Comparison of ENCODE assay signal across 8 cellular contexts in genomic region chr10:73908853-73909611, GRCh38. TPM values are rescaled to one million over a fixed set of nuclear protein-coding genes. Genes with fewer than 3 reads are reported as not detected.
A peak's percentile ranks its signal among the peaks of the same experiment; 100 is the strongest.
DNase-seq lines count a peak whose midpoint lies in the region; ATAC-seq, FAIRE-seq and TF ChIP-seq lines count a peak whose summit lies in the region.

No MANE protein-coding gene starts in this region.

- TF ChIP-seq CTCF in keratinocyte (optimal IDR thresholded peaks at IDR 0.05 in 1 of 3, IDR thresholded peaks at IDR 0.05 in 1 of 3, conservative IDR thresholded peaks at IDR 0.05 in 1 of 3; ENCODE audit: extremely low read depth in 1 of 3, insufficient read depth in 2 of 3, low read length in 3 of 3) (no peak), type B pancreatic cell (conservative IDR thresholded peaks at IDR 0.05) (no peak)

- ATAC-seq in HG02759 (IDR thresholded peaks at IDR 0.05; ENCODE audit: unreplicated experiment), result peak; percentile 50

- peak; percentile 83 for FAIRE-seq in keratinocyte (lab: Jason Lieb, UNC)

- H3K4me1 ChIP-seq in keratinocyte (ENCODE audit: control insufficient read depth, extremely low read depth, insufficient read depth, low read length), result peaks cover 66% of the 10 kb centered on the region

- peak overlapping the region; percentile 99 for H3K27ac ChIP-seq in keratinocyte (ENCODE audit: control insufficient read depth, insufficient read depth, low read length)

- H3K27me3 ChIP-seq in keratinocyte (ENCODE audit: control insufficient read depth, extremely low read depth, insufficient read depth, low read length), result no peaks in the 10 kb centered on the region

- dilution Hi-C loops in keratinocyte (cut with MboI; ENCODE audit: extremely low pct_ligation_motif_present, low sequenced_read_pairs), result no loop called here

- H3K9ac ChIP-seq in keratinocyte (ENCODE audit: control insufficient read depth, extremely low read depth, insufficient read depth, low read length), result peak overlapping the region; percentile 85

- peaks cover 28% of the 10 kb centered on the region for H3K27me3 Mint-ChIP-seq in activated naive CD8-positive, alpha-beta T cell
- H3K27me3 Mint-ChIP-seq in type B pancreatic cell, result peaks cover 54% of the 10 kb centered on the region

- peaks cover 36% of the 10 kb centered on the region for H3K4me1 Mint-ChIP-seq in activated naive CD8-positive, alpha-beta T cell (ENCODE audit: low read depth)
- peaks cover 22% of the 10 kb centered on the region for H3K4me1 Mint-ChIP-seq in type B pancreatic cell (ENCODE audit: unreplicated experiment)

- H3K4me3 ChIP-seq in keratinocyte (ENCODE audit: control insufficient read depth in 2 of 3, extremely low read depth in 1 of 3, insufficient read depth in 2 of 3, low read depth in 1 of 3, low read length in 3 of 3), result peak overlapping the region; percentile 7 to 89 (median 86)

- peaks cover 17 to 23% of the 10 kb centered on the region in 2 experiments for H3K36me3 ChIP-seq in keratinocyte (ENCODE audit: control insufficient read depth in 2 of 2, extremely low read depth in 1 of 2, insufficient read depth in 2 of 2, low read length in 2 of 2)

- H3K79me2 ChIP-seq in keratinocyte (ENCODE audit: control insufficient read depth, insufficient read depth, low read length), result peaks cover 42% of the 10 kb centered on the region

- no peak overlapping the region for H2AFZ ChIP-seq in keratinocyte (ENCODE audit: control insufficient read depth, low read length)

- no peaks in the 10 kb centered on the region for H3K9me3 Mint-ChIP-seq in activated naive CD8-positive, alpha-beta T cell (ENCODE audit: low read depth)
- H3K9me3 Mint-ChIP-seq in type B pancreatic cell, result no peaks in the 10 kb centered on the region

- DNase-seq in GF-D8 (lab: John Stamatoyannopoulos, UW), result peak; percentile 93
- peak; percentile 40 for DNase-seq in RPMI8226
- DNase-seq in keratinocyte (ENCODE audit: low read depth, low spot score), result peak; percentile 92
- peak; percentile 71 for DNase-seq in stimulated activated CD8-positive, alpha-beta memory T cell treated with anti-CD3 and anti-CD28 coated beads, Interleukin-4, amount 100 ng/mL, for 48 hours
- no peak for DNase-seq in type B pancreatic cell (ENCODE audit: extremely low spot score, unreplicated experiment)
- no peak for DNase-seq in NCI-H524 (lab: John Stamatoyannopoulos, UW)

- no peaks in the 10 kb centered on the region for H3K36me3 Mint-ChIP-seq in activated naive CD8-positive, alpha-beta T cell
- H3K36me3 Mint-ChIP-seq in type B pancreatic cell, result no peaks in the 10 kb centered on the region

- H3K9me3 ChIP-seq in keratinocyte (ENCODE audit: control insufficient read depth, low read depth, low read length), result no peaks in the 10 kb centered on the region

- peaks cover 6% of the 10 kb centered on the region for H4K20me1 ChIP-seq in keratinocyte (ENCODE audit: control insufficient read depth, extremely low read depth, insufficient read depth, low read length)

- no peaks in the 10 kb centered on the region for H3K9me1 ChIP-seq in keratinocyte (ENCODE audit: control insufficient read depth, extremely low read depth, insufficient read depth, low read length)

- H3K4me2 ChIP-seq in keratinocyte (ENCODE audit: control insufficient read depth, extremely low read depth, insufficient read depth, low read depth, low read length), result peak overlapping the region; percentile 91

- no peak overlapping the region for H3K27ac Mint-ChIP-seq in activated naive CD8-positive, alpha-beta T cell
- no peak overlapping the region for H3K27ac Mint-ChIP-seq in type B pancreatic cell

- H3K4me3 Mint-ChIP-seq in activated naive CD8-positive, alpha-beta T cell, result peak overlapping the region; percentile 73
- H3K4me3 Mint-ChIP-seq in type B pancreatic cell, result no peak overlapping the region

RNA-seq across cellular contexts. Expression of gene PLAU, which starts 1.9 kb away (rescaled TPM):
- polyA plus RNA-seq in keratinocyte, result 201 to 814 TPM (median 262 TPM) in 3 replicates
- polyA plus RNA-seq in keratinocyte (2011; ENCODE audit: low read depth), result 59.9 TPM
- 297 TPM in 2 replicates for polyA plus RNA-seq in keratinocyte (2011; cell fraction: cytosol; rRNA removed)
- 1,104 and 1,132 TPM in 2 replicates for polyA plus RNA-seq in keratinocyte (2011; cell fraction: nucleus; rRNA removed)
- 156 and 573 TPM in 2 replicates for polyA plus RNA-seq in keratinocyte (2012; ENCODE audit: low replicate concordance)
- 168 to 577 TPM (median 210 TPM) in 3 replicates for polyA minus RNA-seq in keratinocyte
- 183 TPM for polyA minus RNA-seq in keratinocyte (2011; cell fraction: cytosol; rRNA and poly(A)+ RNA removed)
- polyA minus RNA-seq in keratinocyte (2011; cell fraction: nucleus; rRNA and poly(A)+ RNA removed), result 350 and 521 TPM in 2 replicates
- 3.5 and 5.5 TPM in 2 replicates for total RNA-seq in type B pancreatic cell (ENCODE audit: low replicate concordance)

RNA-seq across cellular contexts. Expression of gene CAMK2G, which starts 34.7 kb away (rescaled TPM):
- 17.6 to 25.3 TPM (median 23.0 TPM) in 3 replicates for polyA plus RNA-seq in keratinocyte
- 11.7 TPM for polyA plus RNA-seq in keratinocyte (2011; ENCODE audit: low read depth)
- 18.6 and 20.2 TPM in 2 replicates for polyA plus RNA-seq in keratinocyte (2011; cell fraction: cytosol; rRNA removed)
- 38.4 and 39.1 TPM in 2 replicates for polyA plus RNA-seq in keratinocyte (2011; cell fraction: nucleus; rRNA removed)
- 14.0 and 17.3 TPM in 2 replicates for polyA plus RNA-seq in keratinocyte (2012; ENCODE audit: low replicate concordance)
- 22.8 to 26.1 TPM (median 24.6 TPM) in 3 replicates for polyA minus RNA-seq in keratinocyte
- polyA minus RNA-seq in keratinocyte (2011; cell fraction: cytosol; rRNA and poly(A)+ RNA removed), result 16.7 TPM
- polyA minus RNA-seq in keratinocyte (2011; cell fraction: nucleus; rRNA and poly(A)+ RNA removed), result 14.7 and 26.5 TPM in 2 replicates
- 24.9 and 27.5 TPM in 2 replicates for total RNA-seq in type B pancreatic cell (ENCODE audit: low replicate concordance)

Comparison
In these comparisons a context has a peak if more than half of its experiments do, and no peak if none do; other contexts are left out.
1. DNase-seq: peak in GF-D8 (single experiment), RPMI8226 (single experiment), keratinocyte (single experiment) and stimulated activated CD8-positive, alpha-beta memory T cell treated with anti-CD3 and anti-CD28 coated beads, Interleukin-4, amount 100 ng/mL, for 48 hours (single experiment); none in type B pancreatic cell (single experiment) and NCI-H524 (0 of 2).